In genomic region chr6:160079686-160080043, GRCh38 we compare ENCODE assay signal across 1 cellular context.
A peak's percentile ranks its signal among the peaks of the same experiment; 100 is the strongest.
TF ChIP-seq lines count a peak whose summit lies in the region.

No MANE protein-coding gene starts in this region.

TF ChIP-seq in liver, 16 proteins besides CTCF, POLR2A, EP300 and RAD21 (continued from another document):
- TF ChIP-seq SP1 (IDR thresholded peaks at IDR 0.05) (peak; percentile 62), FOXA1 (IDR thresholded peaks at IDR 0.05) (peak; percentile 54), EGR1 (IDR thresholded peaks at IDR 0.05; ENCODE audit: low read depth in 2 of 2) (no peak), RXRA (IDR thresholded peaks at IDR 0.05) (peak; percentile 60 to 80), MAX (IDR thresholded peaks at IDR 0.05) (no peak)
